Comparison of ENCODE assay signal across 17 cellular contexts in the genomic region with DNA sequence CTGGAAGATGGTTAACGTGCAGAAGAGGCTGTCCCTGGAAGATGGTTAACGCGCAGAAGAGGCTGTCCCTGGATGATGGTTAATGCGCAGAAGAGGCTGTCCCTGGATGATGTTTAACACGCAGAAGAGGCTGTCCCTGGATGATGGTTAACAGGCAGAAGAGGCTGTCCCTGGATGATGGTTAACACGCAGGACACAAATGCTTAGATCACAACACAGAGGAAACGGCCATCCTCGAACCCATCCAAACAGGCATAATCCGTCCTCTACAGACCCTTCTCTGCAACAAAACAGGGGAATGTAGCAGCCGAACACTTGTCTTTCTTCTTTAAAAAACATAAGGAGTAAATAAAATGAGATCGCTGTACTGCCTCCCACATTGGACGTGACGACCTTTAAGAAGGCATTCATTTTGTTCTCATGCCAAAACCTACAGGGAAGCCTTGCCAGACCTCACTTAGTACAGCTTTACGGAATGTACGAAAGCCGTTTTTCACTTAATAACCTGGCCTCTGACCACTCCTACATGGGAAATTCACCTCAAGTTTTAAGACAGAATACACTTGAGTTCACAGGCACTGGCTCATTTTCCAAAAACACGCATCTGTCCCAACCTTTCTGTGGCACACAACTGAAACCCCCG.
"Had no signal": no experiment of that assay in that cellular context is flagged by ENCODE, and none has a peak within 500 bp of the region (broad histone marks: within the 10 kb centered on the region; RNA-seq: fewer than 3 reads in every experiment).

No MANE protein-coding gene starts in this region.

- H3K27me3 ChIP-seq: body of pancreas, upper lobe of left lung had no signal

- H3K4me1 ChIP-seq: body of pancreas, parathyroid adenoma, upper lobe of left lung had no signal

- H3K36me3 ChIP-seq: WERI-Rb-1 had no signal

- DNase-seq: activated CD4-positive, alpha-beta memory T cell treated with anti-CD3 and anti-CD28 coated beads for 36 hours; activated CD8-positive, alpha-beta memory T cell treated with anti-CD3 and anti-CD28 coated beads, Interleukin-2, amount 10 ng/mL, durations not matched to agents 7 days and 5 days; activated naive CD4-positive, alpha-beta T cell treated with anti-CD3 and anti-CD28 coated beads for 36 hours; activated T-cell treated with anti-CD3 and anti-CD28 coated beads, Interleukin-2, amount 50 U/mL, for 1 hour; body of pancreas; effector memory CD4-positive, alpha-beta T cell; hippocampal formation; kidney; stimulated activated CD4-positive, alpha-beta T cell treated with anti-CD3 and anti-CD28 coated beads, Interleukin-15, amount 100 ng/mL, for 24 hours; stimulated activated CD4-positive, alpha-beta T cell treated with anti-CD3 and anti-CD28 coated beads, Interleukin-4, amount 100 ng/mL, for 1 hour; stimulated activated naive B cell treated with anti-CD40 and anti-IgM and Interleukin-4, amounts not matched to agents 10 μg/mL and 1 μg/mL and 100 μg/mL, for 72 hours; upper lobe of left lung; WERI-Rb-1 had no signal

- H3K4me3 Mint-ChIP-seq: activated CD4-positive, alpha-beta memory T cell treated with anti-CD3 and anti-CD28 coated beads for 36 hours; activated CD8-positive, alpha-beta memory T cell treated with anti-CD3 and anti-CD28 coated beads, Interleukin-2, amount 10 ng/mL, durations not matched to agents 7 days and 5 days; activated naive CD4-positive, alpha-beta T cell treated with anti-CD3 and anti-CD28 coated beads for 36 hours; dendritic cell treated with granulocyte-macrophage colony-stimulating factor and Interleukin-4, amounts not matched to agents 40 ng/mL and 50 ng/mL, for 4 days; stimulated activated naive B cell treated with anti-CD40 and anti-IgM and Interleukin-4, amounts not matched to agents 10 μg/mL and 1 μg/mL and 100 μg/mL, for 72 hours; T-helper 1 cell treated with Interleukin-12 subunit alpha and Interleukin-12 subunit beta and Interleukin-4 antibody, amounts not matched to agents 30 μg/mL and 1 μg/mL, for 36 hours had no signal

- H3K27ac ChIP-seq: body of pancreas, parathyroid adenoma, upper lobe of left lung, WERI-Rb-1 had no signal

- H3K9me3 Mint-ChIP-seq: activated CD4-positive, alpha-beta memory T cell treated with anti-CD3 and anti-CD28 coated beads for 36 hours; dendritic cell treated with granulocyte-macrophage colony-stimulating factor and Interleukin-4, amounts not matched to agents 40 ng/mL and 50 ng/mL, for 4 days had no signal

- H3K4me3 ChIP-seq: body of pancreas, upper lobe of left lung had no signal

- H3K9ac ChIP-seq: parathyroid adenoma had no signal

- H3K9me3 ChIP-seq: body of pancreas, upper lobe of left lung had no signal

- H3K27ac Mint-ChIP-seq: activated CD4-positive, alpha-beta memory T cell treated with anti-CD3 and anti-CD28 coated beads for 36 hours; activated CD8-positive, alpha-beta memory T cell treated with anti-CD3 and anti-CD28 coated beads, Interleukin-2, amount 10 ng/mL, durations not matched to agents 7 days and 5 days; activated naive CD4-positive, alpha-beta T cell treated with anti-CD3 and anti-CD28 coated beads for 36 hours; activated T-helper 2 cell treated with anti-CD3 and anti-CD28 coated beads, Interferon-gamma antibody, Interleukin-2, Interleukin-4, amounts not matched to agents 10 μg/mL and 5 μg/mL and 100 μg/mL, durations not matched to agents 14 hours and 24 hours and 36 hours; dendritic cell treated with granulocyte-macrophage colony-stimulating factor and Interleukin-4, amounts not matched to agents 40 ng/mL and 50 ng/mL, for 4 days; stimulated activated naive B cell treated with anti-CD40 and anti-IgM and Interleukin-4, amounts not matched to agents 10 μg/mL and 1 μg/mL and 100 μg/mL, for 72 hours; T-helper 1 cell treated with Interleukin-12 subunit alpha and Interleukin-12 subunit beta and Interleukin-4 antibody, amounts not matched to agents 30 μg/mL and 1 μg/mL, for 36 hours had no signal

- H2AFZ ChIP-seq: parathyroid adenoma had no signal

- H3K27me3 Mint-ChIP-seq: activated CD4-positive, alpha-beta memory T cell treated with anti-CD3 and anti-CD28 coated beads for 36 hours had no signal
